ENCODE assay signal across 8 cellular contexts in genomic region chr20:36305602-36306556, GRCh38. TPM values are rescaled to one million over a fixed set of nuclear protein-coding genes. Genes with fewer than 3 reads are reported as not detected.
DNase-seq lines count a peak whose midpoint lies in the region; ATAC-seq and TF ChIP-seq lines count a peak whose summit lies in the region.

DLGAP4 (plus strand) TSS chr20:36306339; CDS start chr20:36431718, 125,379 bp downstream.

- intact Hi-C loops in activated CD4-positive, alpha-beta T cell treated with anti-CD3 and anti-CD28 coated beads for 36 hours (cut with DNase I, micrococcal nuclease), result no loop called here
- intact Hi-C loops in thyroid gland (cut with DNase I), result no loop called here

- no peak for TF ChIP-seq POLR2A in thyroid gland (IDR thresholded peaks at IDR 0.05)

- H3K9me3 Mint-ChIP-seq in activated CD4-positive, alpha-beta T cell treated with anti-CD3 and anti-CD28 coated beads for 36 hours (ENCODE audit: low read depth), result no peaks in the 10 kb centered on the region
- H3K9me3 Mint-ChIP-seq in brain, result peaks cover 0 to 2% (median 0%) of the 10 kb centered on the region in 5 experiments

- H3K4me1 ChIP-seq in thyroid gland, result peaks cover 8 to 12% of the 10 kb centered on the region in 2 donors

- ATAC-seq in activated CD4-positive, alpha-beta T cell treated with anti-CD3 and anti-CD28 coated beads for 36 hours, result peak; percentile 42
- ATAC-seq in left lobe of liver (peak; percentile 46), GM19463 (IDR thresholded peaks at IDR 0.05; ENCODE audit: unreplicated experiment) (no peak), HG03139 (IDR thresholded peaks at IDR 0.05; ENCODE audit: unreplicated experiment) (no peak)

- TF ChIP-seq CTCF in brain (conservative IDR thresholded peaks at IDR 0.05), result no peak
- TF ChIP-seq CTCF in thyroid gland (IDR thresholded peaks at IDR 0.05), result no peak

- no peaks in the 10 kb centered on the region for H3K36me3 ChIP-seq in thyroid gland

- peaks cover 2% of the 10 kb centered on the region for H3K4me1 Mint-ChIP-seq in activated CD4-positive, alpha-beta T cell treated with anti-CD3 and anti-CD28 coated beads for 36 hours
- peaks cover 45% of the 10 kb centered on the region for H3K4me1 Mint-ChIP-seq in brain

- no peak within 1 kb of the TSS for H3K27ac ChIP-seq in thyroid gland

- peaks cover 60% of the 10 kb centered on the region for H3K27me3 Mint-ChIP-seq in activated CD4-positive, alpha-beta T cell treated with anti-CD3 and anti-CD28 coated beads for 36 hours
- H3K27me3 Mint-ChIP-seq in brain, result peaks cover 70% of the 10 kb centered on the region

- peaks cover 25% of the 10 kb centered on the region for H3K27me3 ChIP-seq in thyroid gland

- H3K27ac Mint-ChIP-seq in activated CD4-positive, alpha-beta T cell treated with anti-CD3 and anti-CD28 coated beads for 36 hours, result no peak within 1 kb of the TSS
- peak within 1 kb of the TSS in 2 of 5 experiments; percentile 9 to 86 for H3K27ac Mint-ChIP-seq in brain

- peak within 1 kb of the TSS in 1 of 3 donors; percentile 19 for H3K4me3 ChIP-seq in thyroid gland (replicated peaks in 1 of 3)

- H3K9me3 ChIP-seq in thyroid gland, result no peaks in the 10 kb centered on the region

- WGBS in thyroid gland, 2 donors, result 3 to 5% methylated on average over 8 to 26 of the region's 96 CpGs

- CTCF ChIA-PET in activated CD4-positive, alpha-beta T cell treated with anti-CD3 and anti-CD28 coated beads for 36 hours (lab: Charles Lee), result no interaction called here

- POLR2A ChIA-PET in activated CD4-positive, alpha-beta T cell treated with anti-CD3 and anti-CD28 coated beads for 36 hours (lab: Charles Lee), result no interaction called here

- DNase-seq in activated CD4-positive, alpha-beta T cell treated with anti-CD3 and anti-CD28 coated beads for 36 hours, result peak; percentile 33
- DNase-seq in activated CD4-positive, alpha-beta T cell treated with anti-CD3 and anti-CD28 coated beads for 4 hours, result no peak
- DNase-seq in left lobe of liver (ENCODE audit: low spot score) (no peak), thyroid gland (no peak), NCI-H774 (lab: John Stamatoyannopoulos, UW) (no peak)

- H3K36me3 Mint-ChIP-seq in activated CD4-positive, alpha-beta T cell treated with anti-CD3 and anti-CD28 coated beads for 36 hours (ENCODE audit: low read depth), result no peaks in the 10 kb centered on the region
- no peaks in the 10 kb centered on the region for H3K36me3 Mint-ChIP-seq in brain

- peak within 1 kb of the TSS; percentile 44 for H3K4me3 Mint-ChIP-seq in activated CD4-positive, alpha-beta T cell treated with anti-CD3 and anti-CD28 coated beads for 36 hours
- peak within 1 kb of the TSS; percentile 83 to 88 (median 85) for H3K4me3 Mint-ChIP-seq in brain

RNA-seq across cellular contexts. Expression of gene DLGAP4, which starts in this region (rescaled TPM):
- total RNA-seq in activated CD4-positive, alpha-beta T cell treated with anti-CD3 and anti-CD28 coated beads for 36 hours, result 10 to 100 TPM; 19.0 to 21.8 TPM
- 190 TPM for polyA plus RNA-seq in brain (ENCODE audit: insufficient read depth, low read depth, low replicate concordance)
- total RNA-seq in left lobe of liver (20.0 TPM), thyroid gland (10 to 100 TPM; 29.3 to 52.4 (median 41.5) TPM)

Comparison
In these comparisons a context has a peak if more than half of its experiments do, and no peak if none do; other contexts are left out.
1. ATAC-seq: peak in activated CD4-positive, alpha-beta T cell treated with anti-CD3 and anti-CD28 coated beads for 36 hours (single experiment) and left lobe of liver (single experiment); none in GM19463 (single experiment) and HG03139 (single experiment).